In the genomic region with DNA sequence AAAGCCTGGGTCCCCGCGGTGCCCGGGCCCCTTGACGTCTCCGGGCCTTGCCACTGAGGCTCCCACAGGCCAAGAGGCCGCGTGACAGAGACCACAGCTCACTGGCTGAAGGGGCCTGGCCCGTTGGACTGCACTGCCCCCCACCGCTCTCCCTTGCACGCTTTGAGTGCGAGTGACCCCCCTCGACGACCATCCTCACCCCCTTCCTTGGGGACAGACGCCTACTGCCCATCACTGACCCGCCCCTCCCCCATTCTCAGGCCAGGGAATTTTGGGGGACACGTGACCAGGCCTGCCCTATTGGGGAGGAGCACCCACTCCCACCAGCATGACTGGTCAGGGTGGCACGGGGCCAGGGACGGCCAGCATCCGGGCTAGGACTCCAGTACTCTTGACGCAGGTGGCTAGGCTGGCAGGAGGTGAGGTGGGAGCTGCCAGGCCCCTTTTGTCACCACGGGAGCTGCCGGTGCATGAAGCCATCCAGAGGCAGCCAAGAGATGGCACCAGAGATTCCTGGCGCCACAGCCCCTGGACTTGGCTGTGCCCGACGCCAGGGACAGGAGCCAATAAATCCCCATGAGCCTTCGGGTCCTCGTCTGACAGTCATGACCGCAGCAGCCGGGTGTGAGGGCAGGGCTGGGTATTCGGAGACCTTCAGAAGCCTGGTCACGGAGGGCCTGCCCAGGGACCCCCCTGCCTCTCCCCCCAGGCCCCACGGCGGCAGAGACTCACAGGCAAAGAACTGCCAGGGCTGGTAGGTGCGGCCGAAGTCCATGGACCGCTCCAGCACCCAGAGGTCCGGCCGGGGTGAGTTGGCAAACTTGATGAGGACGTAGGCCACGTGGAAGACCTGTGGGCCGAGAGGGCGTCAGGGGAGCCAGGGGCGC, we compare ENCODE assay signal across 9 cellular contexts. TPM values are rescaled to one million over a fixed set of nuclear protein-coding genes. Genes with fewer than 3 reads are reported as not detected.
DNase-seq lines count a peak whose midpoint lies in the region; ATAC-seq and TF ChIP-seq lines count a peak whose summit lies in the region.
"Had no signal": no experiment of that assay in that cellular context is flagged by ENCODE, and none has a peak within 500 bp of the region (broad histone marks: within the 10 kb centered on the region; RNA-seq: fewer than 3 reads in every experiment).

No MANE protein-coding gene starts in this region.

- peaks cover 62% of the 10 kb centered on the region for H3K79me2 ChIP-seq in PC-3 (ENCODE audit: low read length)

- ATAC-seq in PC-3 (peak; percentile 2), HG03097 (IDR thresholded peaks at IDR 0.05; ENCODE audit: low FRiP score, unreplicated experiment) (no peak)
- ATAC-seq: left lung had no signal

- intact Hi-C loops in PC-3 (cut with micrococcal nuclease) = no loop called here

- H3K36me3 ChIP-seq in PC-3 (ENCODE audit: low read depth, low read length) = peaks cover 59% of the 10 kb centered on the region
- H3K36me3 ChIP-seq in SJCRH30 = peaks cover 11% of the 10 kb centered on the region

- H3K27me3 ChIP-seq in PC-3 (ENCODE audit: low read length) (no peaks in the 10 kb centered on the region), SJCRH30 (no peaks in the 10 kb centered on the region)

- H3K9me3 ChIP-seq in PC-3 (ENCODE audit: low read length) = no peaks in the 10 kb centered on the region
- peaks cover 5% of the 10 kb centered on the region; the same call in 1 of the 2 replicates for H3K9me3 ChIP-seq in SJCRH30 (replicated peaks)
- H3K9me3 ChIP-seq: left lung had no signal

- peak overlapping the region; percentile 34; the same call in 1 of the 2 replicates for H3K9ac ChIP-seq in PC-3 (ENCODE audit: low read length)

- peak overlapping the region; percentile 98 for H3K27ac ChIP-seq in C4-2B
- H3K27ac ChIP-seq in PC-3 (ENCODE audit: low read length) = peak overlapping the region; percentile 51
- no peak overlapping the region for H3K27ac ChIP-seq in SJCRH30

- 0 out of 2 replicates have a peak overlapping the region, but pooled peaks have one; percentile 18 for H3K4me2 ChIP-seq in PC-3 (ENCODE audit: low read length)

- no peaks in the 10 kb centered on the region for H4K20me1 ChIP-seq in PC-3 (ENCODE audit: low read length)

- CTCF ChIA-PET in PC-3 (lab: Charles Lee) = interaction anchor here (1.0 kb wide), 2 partner anchors 23 to 30 kb away, joined by 3 to 4 read pairs; no protein-coding TSS in a partner anchor
- CTCF ChIA-PET in HEK293T (lab: Yijun Ruan, JAX) = no interaction called here

- no peak overlapping the region for H3K4me3 ChIP-seq in PC-3 (ENCODE audit: low read length)
- no peak overlapping the region for H3K4me3 ChIP-seq in SJCRH30
- H3K4me3 ChIP-seq: left lung had no signal

- no peak; the same call in 1 of the 2 replicates for TF ChIP-seq CTCF in C4-2B (conservative IDR thresholded peaks at IDR 0.05)
- peak; percentile 54 for TF ChIP-seq CTCF in PC-3 (conservative IDR thresholded peaks at IDR 0.05; ENCODE audit: low read depth, low read length)

- H3K4me1 ChIP-seq in PC-3 (ENCODE audit: insufficient read depth, low read length) (peaks cover 70% of the 10 kb centered on the region), SJCRH30 (peaks cover 33% of the 10 kb centered on the region)

- DNase-seq in PC-3 = peak; percentile 63
- DNase-seq in fibroblast of gingiva (ENCODE audit: low read depth) = peak; percentile 57
- DNase-seq in occipital lobe (lab: John Stamatoyannopoulos, UW) = peak; percentile 57
- DNase-seq in HEK293T (ENCODE audit: extremely low spot score) = no peak
- DNase-seq in OCI-M1 (lab: John Stamatoyannopoulos, UW) = no peak
- no peak for DNase-seq in SJCRH30

- H3F3A ChIP-seq in PC-3 (ENCODE audit: low read length, unreplicated experiment) = peaks cover 8% of the 10 kb centered on the region

- no peaks in the 10 kb centered on the region for H3K9me2 ChIP-seq in PC-3 (replicated peaks; ENCODE audit: low read length)

- POLR2A ChIA-PET in PC-3 (lab: Charles Lee; ENCODE audit: unreplicated experiment) (no interaction called here), HEK293T (lab: Yijun Ruan, JAX) (no interaction called here)

- BruUV-seq in PC-3 (replicated peaks; lab: Mats Ljungman, UMichigan) = no TSS peak

- no peak overlapping the region for H2AFZ ChIP-seq in PC-3 (ENCODE audit: low read length)

TF ChIP-seq in HEK293T, 16 proteins besides CTCF, POLR2A, EP300 and RAD21:
- TF ChIP-seq ELF4 (IDR thresholded peaks at IDR 0.05) (no peak), SP1 (IDR thresholded peaks at IDR 0.05) (no peak), ARNT (IDR thresholded peaks at IDR 0.05) (no peak), CTBP1 (IDR thresholded peaks at IDR 0.05; ENCODE audit: borderline replicate concordance) (no peak), HDGF (IDR thresholded peaks at IDR 0.05; ENCODE audit: borderline replicate concordance) (no peak), BHLHE40 (IDR thresholded peaks at IDR 0.05; ENCODE audit: borderline replicate concordance) (no peak), L3MBTL2 (conservative IDR thresholded peaks at IDR 0.05) (no peak), LEF1 (IDR thresholded peaks at IDR 0.05; ENCODE audit: borderline replicate concordance) (no peak)

RNA-seq across cellular contexts. Expression of gene LAMA5, which starts 14.5 kb away (rescaled TPM):
- 196 and 308 TPM in 2 replicates for total RNA-seq in PC-3 (2014; rRNA removed)
- 11.2 TPM for total RNA-seq in occipital lobe
- total RNA-seq in SJCRH30 (2014; rRNA removed; shearing (Covaris generic)) = 37.3 and 43.8 TPM in 2 replicates

RNA-seq across cellular contexts. Expression of gene RPS21, which starts 34.3 kb away (rescaled TPM):
- total RNA-seq in PC-3 (2014; rRNA removed) (1,250 and 1,945 TPM in 2 replicates), occipital lobe (715 TPM)
- 3,142 and 3,675 TPM in 2 replicates for total RNA-seq in SJCRH30 (2014; rRNA removed; shearing (Covaris generic))

RNA-seq across cellular contexts. Expression of gene ADRM1, which starts 49.8 kb away (rescaled TPM):
- total RNA-seq in PC-3 (2014; rRNA removed) (374 and 487 TPM in 2 replicates), occipital lobe (30.6 TPM)
- 160 and 174 TPM in 2 replicates for total RNA-seq in SJCRH30 (2014; rRNA removed; shearing (Covaris generic))

RNA-seq across cellular contexts. Expression of gene CABLES2, which starts 54.4 kb away (rescaled TPM):
- 12.4 and 13.5 TPM in 2 replicates for total RNA-seq in PC-3 (2014; rRNA removed)
- 2.3 TPM for total RNA-seq in occipital lobe
- 12.9 and 13.0 TPM in 2 replicates for total RNA-seq in SJCRH30 (2014; rRNA removed; shearing (Covaris generic))

Comparison
In these comparisons a context has a peak if more than half of its experiments do, and no peak if none do; other contexts are left out.
1. DNase-seq: peak in PC-3 (single experiment), fibroblast of gingiva (single experiment) and occipital lobe (single experiment); none in HEK293T (single experiment), OCI-M1 (single experiment) and SJCRH30 (0 of 2).